In genomic region chr20:17586250-17586649, GRCh38 we compare ENCODE assay signal across 22 cellular contexts. TPM values are rescaled to one million over a fixed set of nuclear protein-coding genes. Genes with fewer than 3 reads are reported as not detected.
A peak's percentile ranks its signal among the peaks of the same experiment; 100 is the strongest.
DNase-seq lines count a peak whose midpoint lies in the region; ATAC-seq and TF ChIP-seq lines count a peak whose summit lies in the region.
"Had no signal": no experiment of that assay in that cellular context is flagged by ENCODE, and none has a peak within 500 bp of the region (broad histone marks: within the 10 kb centered on the region; RNA-seq: fewer than 3 reads in every experiment).

No MANE protein-coding gene starts in this region.

- no peak for ATAC-seq in aorta (ENCODE audit: low FRiP score)

- no peak overlapping the region for H2AFZ ChIP-seq in smooth muscle cell (ENCODE audit: low read depth)
- H2AFZ ChIP-seq: GM23248 had no signal

- H3K27ac ChIP-seq in cardiac muscle cell (peak overlapping the region; percentile 13), right atrium auricular region (no peak overlapping the region), smooth muscle cell (ENCODE audit: low read depth) (peak overlapping the region; percentile 5), aorta (ENCODE audit: low read depth in 1 of 2, low read length in 2 of 2) (peak overlapping the region in 1 of 2 donors; percentile 43), uterus (peak overlapping the region in 1 of 2 donors; percentile 43)
- H3K27ac ChIP-seq: GM23248, RWPE1 had no signal

- H3K4me3 ChIP-seq in cardiac muscle cell (no peak overlapping the region), right atrium auricular region (no peak overlapping the region), smooth muscle cell (no peak overlapping the region), aorta (ENCODE audit: low read length in 2 of 2) (peak overlapping the region; percentile 11 to 34), uterus (no peak overlapping the region)
- H3K4me3 ChIP-seq: GM23248, HAP-1 had no signal

- H3F3A ChIP-seq in smooth muscle cell (ENCODE audit: low read depth) = peaks cover 5% of the 10 kb centered on the region

- H3K4me3 Mint-ChIP-seq in mesothelial cell of epicardium = no peak overlapping the region
- H3K4me3 Mint-ChIP-seq: CD14-positive monocyte had no signal

- DNase-seq in cardiac muscle cell (ENCODE audit: low read depth in 1 of 2, low spot score in 1 of 2) (no peak), right atrium auricular region (ENCODE audit: low spot score) (no peak), mesothelial cell of epicardium (ENCODE audit: low spot score in 2 of 2, unreplicated experiment in 2 of 2) (no peak), smooth muscle cell (lab: John Stamatoyannopoulos, UW; ENCODE audit: unreplicated experiment) (no peak), aorta (no peak), uterus (no peak), foreskin melanocyte (no peak), inferior parietal cortex (ENCODE audit: extremely low spot score) (no peak)
- DNase-seq: 8988T, DMS79, GM23248, KG1, NCI-H1092 treated with DMSO at 0.1 percent for 48 hours, NCI-H146, NCI-H2029, NCI-H2227 treated with DMSO at 0.1 percent for 48 hours, NCI-H510A treated with DMSO at 0.1 percent for 48 hours, NCI-H748 treated with DMSO at 0.1 percent for 48 hours, SHP77 treated with DMSO at 0.1 percent for 48 hours had no signal

- H3K27me3 ChIP-seq in cardiac muscle cell (no peaks in the 10 kb centered on the region), right atrium auricular region (no peaks in the 10 kb centered on the region), smooth muscle cell (ENCODE audit: low read depth) (no peaks in the 10 kb centered on the region), aorta (ENCODE audit: control insufficient read depth in 1 of 2, insufficient read depth in 2 of 2, low read length in 1 of 2) (no peaks in the 10 kb centered on the region), uterus (no peaks in the 10 kb centered on the region)

- H3K4me2 ChIP-seq in smooth muscle cell = no peak overlapping the region

- H3K9me3 Mint-ChIP-seq in mesothelial cell of epicardium = no peaks in the 10 kb centered on the region

- no peaks in the 10 kb centered on the region for H3K27me3 Mint-ChIP-seq in mesothelial cell of epicardium (ENCODE audit: low read depth)

- H3K9me3 ChIP-seq in cardiac muscle cell (ENCODE audit: low read depth) (no peaks in the 10 kb centered on the region), right atrium auricular region (no peaks in the 10 kb centered on the region), smooth muscle cell (replicated peaks; ENCODE audit: low read depth) (no peaks in the 10 kb centered on the region), aorta (ENCODE audit: control insufficient read depth, low read length) (no peaks in the 10 kb centered on the region), uterus (no peaks in the 10 kb centered on the region)
- H3K9me3 ChIP-seq: HAP-1 had no signal

- H3K27ac Mint-ChIP-seq in mesothelial cell of epicardium = peak overlapping the region; percentile 2
- H3K27ac Mint-ChIP-seq: CD14-positive monocyte had no signal

- TF ChIP-seq POLR2A in uterus (IDR thresholded peaks at IDR 0.05) = no peak

- peaks cover 100% of the 10 kb centered on the region for H4K20me1 ChIP-seq in smooth muscle cell (ENCODE audit: low read depth)

- H3K36me3 ChIP-seq in cardiac muscle cell (no peaks in the 10 kb centered on the region), right atrium auricular region (no peaks in the 10 kb centered on the region), smooth muscle cell (ENCODE audit: low read depth) (no peaks in the 10 kb centered on the region), aorta (ENCODE audit: control insufficient read depth in 1 of 2, insufficient read depth in 2 of 2, low read length in 1 of 2) (no peaks in the 10 kb centered on the region), uterus (no peaks in the 10 kb centered on the region)
- H3K36me3 ChIP-seq: HAP-1 had no signal

- H3K4me1 Mint-ChIP-seq in mesothelial cell of epicardium = peaks cover 28% of the 10 kb centered on the region

- intact Hi-C loops in aorta (cut with DNase I) (no loop called here), uterus (cut with DNase I; ENCODE audit: low total_unique reads) (no loop called here)

- TF ChIP-seq CTCF in cardiac muscle cell (IDR thresholded peaks at IDR 0.05; ENCODE audit: low read depth, low read length) (no peak), right atrium auricular region (IDR thresholded peaks at IDR 0.05) (no peak), mesothelial cell of epicardium (IDR thresholded peaks at IDR 0.05; ENCODE audit: unreplicated experiment) (no peak), smooth muscle cell (IDR thresholded peaks at IDR 0.05; ENCODE audit: borderline replicate concordance, insufficient read depth, poor library complexity, severe bottlenecking) (no peak), uterus (IDR thresholded peaks at IDR 0.05) (no peak)

- H3K79me2 ChIP-seq in smooth muscle cell (ENCODE audit: low read depth) = peaks cover 100% of the 10 kb centered on the region

- WGBS in smooth muscle cell (ENCODE audit: low lambda C conversion rate) = 98% methylated on average over 2 of the region's 2 CpGs
- 18 to 19% methylated on average over 2 of the region's 2 CpGs for WGBS in aorta, 2 donors

- peaks cover 53% of the 10 kb centered on the region for H3K4me1 ChIP-seq in cardiac muscle cell (ENCODE audit: low read depth)
- H3K4me1 ChIP-seq in right atrium auricular region = peaks cover 0 to 63% of the 10 kb centered on the region in 2 donors
- peaks cover 3% of the 10 kb centered on the region for H3K4me1 ChIP-seq in smooth muscle cell (ENCODE audit: low read depth)
- H3K4me1 ChIP-seq in aorta (ENCODE audit: control insufficient read depth in 1 of 2, insufficient read depth in 2 of 2, low read length in 2 of 2) = peaks cover 6 to 7% of the 10 kb centered on the region in 2 donors
- peaks cover 10 to 28% of the 10 kb centered on the region in 2 donors for H3K4me1 ChIP-seq in uterus

- no peak overlapping the region for H3K9ac ChIP-seq in smooth muscle cell (ENCODE audit: low read depth)
- H3K9ac ChIP-seq: GM23248 had no signal

- H3K36me3 Mint-ChIP-seq in mesothelial cell of epicardium = peaks cover 4% of the 10 kb centered on the region

RNA-seq across cellular contexts. Expression of gene DSTN, which starts 16.4 kb away (rescaled TPM):
- 231 and 335 TPM in 2 replicates for total RNA-seq in cardiac muscle cell
- polyA plus RNA-seq in cardiac muscle cell = 629 and 743 TPM in 2 replicates
- total RNA-seq in right atrium auricular region = 100 to 1,000 TPM; 585 to 760 TPM
- 192 to 199 TPM (median 193 TPM) in 3 replicates for total RNA-seq in mesothelial cell of epicardium
- total RNA-seq in smooth muscle cell = 486 and 582 TPM in 2 replicates
- polyA plus RNA-seq in smooth muscle cell = 534 and 559 TPM in 2 replicates
- 1,000 to 10,000 TPM; 1,041 to 1,932 TPM for total RNA-seq in aorta
- 1,000 to 10,000 TPM; 2,289 to 5,298 TPM for polyA plus RNA-seq in aorta
- total RNA-seq in uterus = 100 to 1,000 TPM; 294 to 674 (median 623) TPM

RNA-seq across cellular contexts. Expression of gene BFSP1, which starts 55.1 kb away (rescaled TPM):
- total RNA-seq in cardiac muscle cell (3.2 and 7.1 TPM in 2 replicates), right atrium auricular region (1 to 10 TPM in 1 of 2 donors, under 1 TPM in 1; 0.51 to 1.3 TPM), mesothelial cell of epicardium (5.2 to 5.8 TPM (median 5.7 TPM) in 3 replicates), smooth muscle cell (0.76 and 1.0 TPM in 2 replicates), aorta (1 to 10 TPM; 1.5 to 2.6 TPM), uterus (1 to 10 TPM; 1.5 to 5.1 (median 3.1) TPM)
- polyA plus RNA-seq in cardiac muscle cell (4.9 and 5.3 TPM in 2 replicates), smooth muscle cell (1.3 and 1.6 TPM in 2 replicates), aorta (1 to 10 TPM; 2.4 to 9.9 TPM)
- polyA plus RNA-seq: CD14-positive monocyte had no signal

Comparison
In these comparisons a context has a peak if more than half of its experiments do, and no peak if none do; other contexts are left out.
1. H3K27ac ChIP-seq: peak in cardiac muscle cell (single experiment) and smooth muscle cell (single experiment); none in right atrium auricular region (0 of 2).
2. H3K4me3 ChIP-seq: peak in aorta (2 of 2); none in cardiac muscle cell (single experiment), right atrium auricular region (0 of 2), smooth muscle cell (single experiment) and uterus (0 of 2).